Comparison of ENCODE assay signal across 30 cellular contexts in genomic region chr5:100792781-100793180, GRCh38.
"Had no signal": no experiment of that assay in that cellular context is flagged by ENCODE, and none has a peak within 500 bp of the region (broad histone marks: within the 10 kb centered on the region; RNA-seq: fewer than 3 reads in every experiment).

No MANE protein-coding gene starts in this region.

- H3K4me3 Mint-ChIP-seq: activated CD4-positive, alpha-beta memory T cell treated with anti-CD3 and anti-CD28 coated beads, Interleukin-2, amount 10 ng/mL, durations not matched to agents 7 days and 5 days; activated CD4-positive, alpha-beta T cell treated with anti-CD3 and anti-CD28 coated beads, Interleukin-2, amount 10 ng/mL, durations not matched to agents 7 days and 5 days; activated naive CD8-positive, alpha-beta T cell; activated T-cell treated with anti-CD3 and anti-CD28 coated beads, Interleukin-2, amount 50 U/mL, for 4 hours; central memory CD8-positive, alpha-beta T cell; mesothelial cell of epicardium; naive thymus-derived CD4-positive, alpha-beta T cell; T-helper 1 cell treated with Interleukin-12 subunit alpha and Interleukin-12 subunit beta and Interleukin-4 antibody, amounts not matched to agents 30 μg/mL and 1 μg/mL, for 36 hours; WTC11 had no signal

- H2AFZ ChIP-seq: hepatocyte had no signal

- H3K27ac ChIP-seq: gastroesophageal sphincter, hepatocyte, right lobe of liver, skin epidermis, testis, transverse colon had no signal

- H3K27me3 Mint-ChIP-seq: activated CD4-positive, alpha-beta memory T cell treated with anti-CD3 and anti-CD28 coated beads, Interleukin-2, amount 10 ng/mL, durations not matched to agents 7 days and 5 days; activated CD4-positive, alpha-beta T cell treated with anti-CD3 and anti-CD28 coated beads, Interleukin-2, amount 10 ng/mL, durations not matched to agents 7 days and 5 days; central memory CD8-positive, alpha-beta T cell had no signal

- H3K79me2 ChIP-seq: hepatocyte had no signal

- FAIRE-seq: bronchial epithelial cell, colon, endometrium had no signal

- H3K9me3 Mint-ChIP-seq: activated T-cell treated with anti-CD3 and anti-CD28 coated beads, Interleukin-2, amount 50 U/mL, for 4 hours; central memory CD8-positive, alpha-beta T cell; mesothelial cell of epicardium; WTC11 had no signal

- H3K27ac Mint-ChIP-seq: activated CD4-positive, alpha-beta memory T cell treated with anti-CD3 and anti-CD28 coated beads, Interleukin-2, amount 10 ng/mL, durations not matched to agents 7 days and 5 days; activated CD4-positive, alpha-beta T cell treated with anti-CD3 and anti-CD28 coated beads, Interleukin-2, amount 10 ng/mL, durations not matched to agents 7 days and 5 days; activated naive CD8-positive, alpha-beta T cell; mesothelial cell of epicardium; naive thymus-derived CD4-positive, alpha-beta T cell; T-helper 1 cell treated with Interleukin-12 subunit alpha and Interleukin-12 subunit beta and Interleukin-4 antibody, amounts not matched to agents 30 μg/mL and 1 μg/mL, for 36 hours; WTC11 had no signal

- H3K4me1 ChIP-seq: gastroesophageal sphincter, right lobe of liver, testis, transverse colon had no signal

- H3K9me3 ChIP-seq: right lobe of liver, testis, transverse colon had no signal

- H3K27me3 ChIP-seq: gastroesophageal sphincter, hepatocyte, right lobe of liver, testis, transverse colon had no signal

- H3K4me3 ChIP-seq: gastroesophageal sphincter, hepatocyte, right lobe of liver, skin epidermis, testis, transverse colon had no signal

- H3K36me3 Mint-ChIP-seq: mesothelial cell of epicardium, WTC11 had no signal

- DNase-seq: activated CD4-positive, alpha-beta memory T cell treated with anti-CD3 and anti-CD28 coated beads, Interleukin-2, amount 10 ng/mL, durations not matched to agents 7 days and 5 days; activated CD4-positive, alpha-beta T cell treated with anti-CD3 and anti-CD28 coated beads for 1 hour; activated CD4-positive, alpha-beta T cell treated with anti-CD3 and anti-CD28 coated beads, Interleukin-2, amount 10 ng/mL, durations not matched to agents 7 days and 5 days; activated CD8-positive, alpha-beta memory T cell treated with anti-CD3 and anti-CD28 coated beads, Interleukin-2, amount 50 U/mL, for 48 hours; activated naive CD4-positive, alpha-beta T cell treated with Interleukin-2 at 50 U/mL for 16 hours; activated T-cell treated with anti-CD3 and anti-CD28 coated beads, Interleukin-2, amount 50 U/mL, for 4 hours; anterior cingulate cortex; effector CD8-positive, alpha-beta T cell; erythroblast; islet precursor cell; left colon; naive thymus-derived CD4-positive, alpha-beta T cell; right lobe of liver; stimulated activated CD4-positive, alpha-beta T cell treated with anti-CD3 and anti-CD28 coated beads, Interleukin-12 subunit alpha, Interleukin-12 subunit beta, amount 100 ng/mL, for 4 hours; stimulated activated CD4-positive, alpha-beta T cell treated with anti-CD3 and anti-CD28 coated beads, Interleukin-4, amount 100 ng/mL, for 1 hour; stimulated activated naive CD8-positive, alpha-beta T cell treated with anti-CD3 and anti-CD28 coated beads, Interleukin-15, Interleukin-2, amounts not matched to agents 100 U/mL and 50 U/mL, for 24 hours; T-helper 9 cell; testis; transverse colon had no signal

- H3K36me3 ChIP-seq: gastroesophageal sphincter, right lobe of liver, transverse colon had no signal

- ATAC-seq: activated T-cell treated with anti-CD3 and anti-CD28 coated beads, Interleukin-2, amount 50 U/mL, for 4 hours; gastroesophageal sphincter; left colon; naive thymus-derived CD4-positive, alpha-beta T cell; stimulated activated naive CD8-positive, alpha-beta T cell treated with anti-CD3 and anti-CD28 coated beads, Interleukin-15, Interleukin-2, amounts not matched to agents 100 U/mL and 50 U/mL, for 24 hours; WTC11 had no signal

- H3K4me2 ChIP-seq: hepatocyte had no signal
